In the genomic region with DNA sequence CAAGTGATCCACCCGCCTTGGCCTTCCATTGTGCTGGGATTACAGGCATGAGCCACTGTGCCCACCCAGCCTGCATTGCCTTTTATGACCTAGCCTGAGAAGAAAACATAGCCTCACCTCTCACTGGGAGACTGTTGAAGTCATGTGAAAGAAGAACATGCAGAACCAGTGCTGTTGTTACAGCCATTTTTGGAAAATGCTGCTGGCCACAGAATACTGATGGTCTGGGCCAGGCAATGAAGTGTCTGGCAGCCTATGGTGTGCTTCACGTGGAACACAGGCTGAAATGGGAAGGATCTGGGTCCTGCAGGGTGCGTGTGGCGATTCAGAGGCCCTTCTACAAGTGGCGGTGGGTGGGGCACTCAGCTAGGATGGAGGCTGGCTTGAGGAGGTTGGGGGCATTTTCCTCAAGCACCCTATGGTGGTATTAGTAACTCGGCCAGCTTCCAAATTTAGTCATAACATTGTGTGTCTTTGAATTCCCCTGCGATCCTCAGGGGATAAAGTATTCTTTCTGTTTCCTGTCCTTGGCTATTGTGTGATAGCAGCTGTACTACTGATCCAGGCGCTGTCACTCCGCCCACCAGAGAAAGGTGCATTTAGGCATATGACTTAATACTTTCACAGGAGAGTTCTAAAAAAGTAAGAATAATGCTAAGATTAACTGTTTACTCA, we compare ENCODE assay signal across 11 cellular contexts. TPM values are rescaled to one million over a fixed set of nuclear protein-coding genes. Genes with fewer than 3 reads are reported as not detected.
A peak's percentile ranks its signal among the peaks of the same experiment; 100 is the strongest.
DNase-seq lines count a peak whose midpoint lies in the region; ATAC-seq and TF ChIP-seq lines count a peak whose summit lies in the region.
"Had no signal": no experiment of that assay in that cellular context is flagged by ENCODE, and none has a peak within 500 bp of the region (broad histone marks: within the 10 kb centered on the region; RNA-seq: fewer than 3 reads in every experiment).

No MANE protein-coding gene starts in this region.

- ATAC-seq in left cardiac atrium (peak; percentile 38 to 51), HG03095 (IDR thresholded peaks at IDR 0.05; ENCODE audit: unreplicated experiment) (peak; percentile 77), GM19023 (IDR thresholded peaks at IDR 0.05; ENCODE audit: unreplicated experiment) (no peak)
- ATAC-seq: HCT116 had no signal

- TF ChIP-seq POLR2A in testis (IDR thresholded peaks at IDR 0.05): no peak

- no peaks in the 10 kb centered on the region for H3K9me3 ChIP-seq in testis

- intact Hi-C loops in left cardiac atrium (cut with DNase I): no loop called here
- intact Hi-C loops in cardiac septum (cut with DNase I): no loop called here
- intact Hi-C loops in testis (cut with DNase I; ENCODE audit: low total_unique reads): no loop called here

- in situ Hi-C loops in brain microvascular endothelial cell (cut with HindIII; ENCODE audit: low pct_ligation_motif_present, low sequenced_read_pairs): no loop called here

- H3K27ac ChIP-seq in brain microvascular endothelial cell (no peak overlapping the region), testis (peak overlapping the region in 1 of 2 donors; percentile 19)

- H3K27me3 ChIP-seq in brain microvascular endothelial cell (replicated peaks): no peaks in the 10 kb centered on the region
- no peaks in the 10 kb centered on the region for H3K27me3 ChIP-seq in testis

- H3K4me3 ChIP-seq in brain microvascular endothelial cell (ENCODE audit: low read depth, low read length): no peak overlapping the region
- no peak overlapping the region for H3K4me3 ChIP-seq in testis

- H3K4me1 ChIP-seq in testis: no peaks in the 10 kb centered on the region

- no peaks in the 10 kb centered on the region for H3K36me3 ChIP-seq in brain microvascular endothelial cell (replicated peaks)
- H3K36me3 ChIP-seq in testis (ENCODE audit: low read depth, missing control alignments): no peaks in the 10 kb centered on the region

- WGBS in testis, 2 donors: 24 to 46% methylated on average over 7 to 9 of the region's 9 CpGs

- TF ChIP-seq CTCF in brain microvascular endothelial cell (IDR thresholded peaks at IDR 0.05; ENCODE audit: low read depth, low read length, missing control alignments) (no peak), testis (IDR thresholded peaks at IDR 0.05) (no peak)

- no peak for DNase-seq in left cardiac atrium
- DNase-seq in cardiac septum (ENCODE audit: low spot score): no peak
- peak; percentile 20 for DNase-seq in brain microvascular endothelial cell
- DNase-seq in testis: peak; percentile 25
- DNase-seq in NCI-H82 treated with DMSO at 0.1 percent for 48 hours (lab: John Stamatoyannopoulos, UW; ENCODE audit: unreplicated experiment): no peak
- DNase-seq in ecto neural progenitor cell (ENCODE audit: low spot score): no peak
- DNase-seq: NCI-H774, T-helper 2 cell had no signal

RNA-seq across cellular contexts. Expression of a gene that starts 9.1 kb away (rescaled TPM):
- total RNA-seq in left cardiac atrium: 1 to 10 TPM; 6.4 to 6.8 TPM
- total RNA-seq in cardiac septum: 9.2 TPM
- total RNA-seq in testis: 10 to 100 TPM; 20.9 to 29.1 TPM
- 17.2 TPM for polyA plus RNA-seq in testis (ENCODE audit: insufficient read depth, low read depth, low replicate concordance)

RNA-seq across cellular contexts. Expression of a gene that starts 32.4 kb away (rescaled TPM):
- total RNA-seq in left cardiac atrium (10 to 100 TPM; 53.2 to 53.4 TPM), cardiac septum (56.9 TPM), testis (100 to 1,000 TPM; 106 to 109 TPM)
- 25.8 TPM for polyA plus RNA-seq in testis (ENCODE audit: insufficient read depth, low read depth, low replicate concordance)

Comparison
In these comparisons a context has a peak if more than half of its experiments do, and no peak if none do; other contexts are left out.
1. DNase-seq: peak in brain microvascular endothelial cell (single experiment) and testis (single experiment); none in left cardiac atrium (single experiment), cardiac septum (single experiment), NCI-H82 treated with DMSO at 0.1 percent for 48 hours (single experiment) and ecto neural progenitor cell (single experiment).